1 cellular context compared by ENCODE assay signal in the genomic region with DNA sequence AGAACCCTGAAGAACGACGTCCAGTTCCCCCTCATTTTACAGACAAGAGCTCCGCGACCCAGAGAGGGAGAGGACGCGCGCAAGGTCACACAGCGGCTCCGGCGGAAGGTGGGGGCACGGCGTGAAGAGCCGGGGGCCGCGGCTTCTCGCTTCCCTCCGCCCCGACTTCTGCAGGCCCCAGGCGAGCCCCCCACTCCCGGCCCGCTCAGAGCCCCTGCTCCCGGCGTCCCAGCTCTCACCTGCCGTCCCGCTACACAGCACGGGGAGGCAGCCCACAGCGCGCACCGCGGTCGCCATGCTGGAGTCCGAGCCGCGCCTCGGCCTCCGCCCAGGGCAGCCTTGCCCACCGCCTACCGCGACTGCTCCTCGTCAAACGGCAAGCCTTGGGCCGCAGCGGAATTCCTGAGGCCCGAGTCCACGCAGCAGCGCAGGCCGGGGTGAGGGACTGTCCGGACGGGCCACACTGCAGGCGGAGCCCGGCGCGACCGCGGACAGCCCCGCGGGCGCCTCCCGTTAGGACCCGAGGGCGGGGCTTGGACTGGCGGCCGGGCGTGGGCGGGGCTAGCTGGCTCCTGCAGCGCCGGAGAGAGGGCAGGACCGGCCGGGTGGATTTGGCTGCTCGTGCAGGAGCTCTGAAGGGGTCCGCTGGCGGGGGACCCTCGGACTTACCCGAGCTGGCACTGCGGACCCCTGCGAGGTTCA.
TF ChIP-seq lines count a peak whose summit lies in the region.

A gene (minus strand): TSS at position 314 of the 702 bp plus-strand sequence. CDS start 17 bp downstream, at position 297.

TF ChIP-seq in HepG2, 621 proteins besides CTCF, POLR2A, EP300 and RAD21 (continued from another document and continues in another):
- TF ChIP-seq, protein P1, sequence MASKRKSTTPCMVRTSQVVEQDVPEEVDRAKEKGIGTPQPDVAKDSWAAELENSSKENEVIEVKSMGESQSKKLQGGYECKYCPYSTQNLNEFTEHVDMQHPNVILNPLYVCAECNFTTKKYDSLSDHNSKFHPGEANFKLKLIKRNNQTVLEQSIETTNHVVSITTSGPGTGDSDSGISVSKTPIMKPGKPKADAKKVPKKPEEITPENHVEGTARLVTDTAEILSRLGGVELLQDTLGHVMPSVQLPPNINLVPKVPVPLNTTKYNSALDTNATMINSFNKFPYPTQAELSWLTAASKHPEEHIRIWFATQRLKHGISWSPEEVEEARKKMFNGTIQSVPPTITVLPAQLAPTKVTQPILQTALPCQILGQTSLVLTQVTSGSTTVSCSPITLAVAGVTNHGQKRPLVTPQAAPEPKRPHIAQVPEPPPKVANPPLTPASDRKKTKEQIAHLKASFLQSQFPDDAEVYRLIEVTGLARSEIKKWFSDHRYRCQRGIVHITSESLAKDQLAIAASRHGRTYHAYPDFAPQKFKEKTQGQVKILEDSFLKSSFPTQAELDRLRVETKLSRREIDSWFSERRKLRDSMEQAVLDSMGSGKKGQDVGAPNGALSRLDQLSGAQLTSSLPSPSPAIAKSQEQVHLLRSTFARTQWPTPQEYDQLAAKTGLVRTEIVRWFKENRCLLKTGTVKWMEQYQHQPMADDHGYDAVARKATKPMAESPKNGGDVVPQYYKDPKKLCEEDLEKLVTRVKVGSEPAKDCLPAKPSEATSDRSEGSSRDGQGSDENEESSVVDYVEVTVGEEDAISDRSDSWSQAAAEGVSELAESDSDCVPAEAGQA (IDR thresholded peaks at IDR 0.05; ENCODE audit: low read depth): peak; percentile 84
- TF ChIP-seq, protein P1 (CRISPR knock-in tag; IDR thresholded peaks at IDR 0.05; ENCODE audit: borderline replicate concordance): 0 out of 2 replicates have a peak, but pooled peaks have one; percentile 70
- TF ChIP-seq, protein P2, sequence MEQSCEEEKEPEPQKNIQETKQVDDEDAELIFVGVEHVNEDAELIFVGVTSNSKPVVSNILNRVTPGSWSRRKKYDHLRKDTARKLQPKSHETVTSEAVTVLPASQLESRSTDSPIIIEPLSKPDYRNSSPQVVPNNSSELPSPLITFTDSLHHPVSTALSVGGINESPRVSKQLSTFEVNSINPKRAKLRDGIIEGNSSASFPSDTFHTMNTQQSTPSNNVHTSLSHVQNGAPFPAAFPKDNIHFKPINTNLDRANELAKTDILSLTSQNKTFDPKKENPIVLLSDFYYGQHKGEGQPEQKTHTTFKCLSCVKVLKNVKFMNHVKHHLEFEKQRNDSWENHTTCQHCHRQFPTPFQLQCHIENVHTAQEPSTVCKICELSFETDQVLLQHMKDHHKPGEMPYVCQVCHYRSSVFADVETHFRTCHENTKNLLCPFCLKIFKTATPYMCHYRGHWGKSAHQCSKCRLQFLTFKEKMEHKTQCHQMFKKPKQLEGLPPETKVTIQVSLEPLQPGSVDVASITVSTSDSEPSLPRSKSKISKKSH (CRISPR knock-in tag; IDR thresholded peaks at IDR 0.05; ENCODE audit: borderline replicate concordance): peak; percentile 92; the same call in 1 of the 2 replicates
- TF ChIP-seq, protein P3, sequence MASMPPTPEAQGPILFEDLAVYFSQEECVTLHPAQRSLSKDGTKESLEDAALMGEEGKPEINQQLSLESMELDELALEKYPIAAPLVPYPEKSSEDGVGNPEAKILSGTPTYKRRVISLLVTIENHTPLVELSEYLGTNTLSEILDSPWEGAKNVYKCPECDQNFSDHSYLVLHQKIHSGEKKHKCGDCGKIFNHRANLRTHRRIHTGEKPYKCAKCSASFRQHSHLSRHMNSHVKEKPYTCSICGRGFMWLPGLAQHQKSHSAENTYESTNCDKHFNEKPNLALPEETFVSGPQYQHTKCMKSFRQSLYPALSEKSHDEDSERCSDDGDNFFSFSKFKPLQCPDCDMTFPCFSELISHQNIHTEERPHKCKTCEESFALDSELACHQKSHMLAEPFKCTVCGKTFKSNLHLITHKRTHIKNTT (CRISPR knock-in tag; IDR thresholded peaks at IDR 0.05): no peak; the same call in 1 of the 2 replicates
- no peak for TF ChIP-seq ZNF3 (CRISPR knock-in tag; IDR thresholded peaks at IDR 0.05)
- TF ChIP-seq ZNF564 (CRISPR knock-in tag; IDR thresholded peaks at IDR 0.05): peak; percentile 77
- TF ChIP-seq MXI1 (IDR thresholded peaks at IDR 0.05; ENCODE audit: borderline replicate concordance, low read depth, low read length): no peak
- no peak for TF ChIP-seq RARG (CRISPR knock-in tag; IDR thresholded peaks at IDR 0.05; ENCODE audit: low read depth)
- no peak for TF ChIP-seq HNF4G (IDR thresholded peaks at IDR 0.05; ENCODE audit: borderline replicate concordance, low read depth, low read length)
- peak; percentile 70; the same call in 1 of the 2 replicates for TF ChIP-seq HNF4G (CRISPR knock-in tag; IDR thresholded peaks at IDR 0.05; ENCODE audit: borderline replicate concordance, low read depth)
- TF ChIP-seq MAFK (conservative IDR thresholded peaks at IDR 0.05 in 1 of 2, IDR thresholded peaks at IDR 0.05 in 1 of 2; ENCODE audit: low read length in 2 of 2): no peak
- TF ChIP-seq, protein P4, sequence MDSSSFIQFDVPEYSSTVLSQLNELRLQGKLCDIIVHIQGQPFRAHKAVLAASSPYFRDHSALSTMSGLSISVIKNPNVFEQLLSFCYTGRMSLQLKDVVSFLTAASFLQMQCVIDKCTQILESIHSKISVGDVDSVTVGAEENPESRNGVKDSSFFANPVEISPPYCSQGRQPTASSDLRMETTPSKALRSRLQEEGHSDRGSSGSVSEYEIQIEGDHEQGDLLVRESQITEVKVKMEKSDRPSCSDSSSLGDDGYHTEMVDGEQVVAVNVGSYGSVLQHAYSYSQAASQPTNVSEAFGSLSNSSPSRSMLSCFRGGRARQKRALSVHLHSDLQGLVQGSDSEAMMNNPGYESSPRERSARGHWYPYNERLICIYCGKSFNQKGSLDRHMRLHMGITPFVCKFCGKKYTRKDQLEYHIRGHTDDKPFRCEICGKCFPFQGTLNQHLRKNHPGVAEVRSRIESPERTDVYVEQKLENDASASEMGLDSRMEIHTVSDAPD (CRISPR knock-in tag; IDR thresholded peaks at IDR 0.05): peak; percentile 81
- TF ChIP-seq ZNF780A (CRISPR knock-in tag; IDR thresholded peaks at IDR 0.05): no peak; the same call in 1 of the 2 replicates
- peak; percentile 33 for TF ChIP-seq BCL6 (CRISPR knock-in tag; IDR thresholded peaks at IDR 0.05)
- TF ChIP-seq MZF1 (CRISPR knock-in tag; IDR thresholded peaks at IDR 0.05; ENCODE audit: borderline replicate concordance): no peak
- TF ChIP-seq, protein P5, sequence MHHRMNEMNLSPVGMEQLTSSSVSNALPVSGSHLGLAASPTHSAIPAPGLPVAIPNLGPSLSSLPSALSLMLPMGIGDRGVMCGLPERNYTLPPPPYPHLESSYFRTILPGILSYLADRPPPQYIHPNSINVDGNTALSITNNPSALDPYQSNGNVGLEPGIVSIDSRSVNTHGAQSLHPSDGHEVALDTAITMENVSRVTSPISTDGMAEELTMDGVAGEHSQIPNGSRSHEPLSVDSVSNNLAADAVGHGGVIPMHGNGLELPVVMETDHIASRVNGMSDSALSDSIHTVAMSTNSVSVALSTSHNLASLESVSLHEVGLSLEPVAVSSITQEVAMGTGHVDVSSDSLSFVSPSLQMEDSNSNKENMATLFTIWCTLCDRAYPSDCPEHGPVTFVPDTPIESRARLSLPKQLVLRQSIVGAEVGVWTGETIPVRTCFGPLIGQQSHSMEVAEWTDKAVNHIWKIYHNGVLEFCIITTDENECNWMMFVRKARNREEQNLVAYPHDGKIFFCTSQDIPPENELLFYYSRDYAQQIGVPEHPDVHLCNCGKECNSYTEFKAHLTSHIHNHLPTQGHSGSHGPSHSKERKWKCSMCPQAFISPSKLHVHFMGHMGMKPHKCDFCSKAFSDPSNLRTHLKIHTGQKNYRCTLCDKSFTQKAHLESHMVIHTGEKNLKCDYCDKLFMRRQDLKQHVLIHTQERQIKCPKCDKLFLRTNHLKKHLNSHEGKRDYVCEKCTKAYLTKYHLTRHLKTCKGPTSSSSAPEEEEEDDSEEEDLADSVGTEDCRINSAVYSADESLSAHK (CRISPR knock-in tag; IDR thresholded peaks at IDR 0.05; ENCODE audit: borderline replicate concordance): no peak
- TF ChIP-seq ZNF101 (CRISPR knock-in tag; IDR thresholded peaks at IDR 0.05; ENCODE audit: borderline replicate concordance, low read depth): peak; percentile 79; the same call in 1 of the 2 replicates
- TF ChIP-seq JDP2 (CRISPR knock-in tag; IDR thresholded peaks at IDR 0.05; ENCODE audit: borderline replicate concordance): no peak
- TF ChIP-seq EED (CRISPR knock-in tag; IDR thresholded peaks at IDR 0.05): 0 out of 2 replicates have a peak, but pooled peaks have one; percentile 74
- no peak for TF ChIP-seq ZNF337 (CRISPR knock-in tag; IDR thresholded peaks at IDR 0.05; ENCODE audit: borderline replicate concordance, low read depth)
- no peak for TF ChIP-seq HNRNPH1 (optimal IDR thresholded peaks at IDR 0.05; ENCODE audit: low read depth, low read length)
- no peak for TF ChIP-seq ZMYM2 (CRISPR knock-in tag; IDR thresholded peaks at IDR 0.05)
- peak; percentile 92; the same call in 1 of the 2 replicates for TF ChIP-seq ZNF724P (CRISPR knock-in tag; IDR thresholded peaks at IDR 0.05; ENCODE audit: borderline replicate concordance)
- TF ChIP-seq, protein P6, sequence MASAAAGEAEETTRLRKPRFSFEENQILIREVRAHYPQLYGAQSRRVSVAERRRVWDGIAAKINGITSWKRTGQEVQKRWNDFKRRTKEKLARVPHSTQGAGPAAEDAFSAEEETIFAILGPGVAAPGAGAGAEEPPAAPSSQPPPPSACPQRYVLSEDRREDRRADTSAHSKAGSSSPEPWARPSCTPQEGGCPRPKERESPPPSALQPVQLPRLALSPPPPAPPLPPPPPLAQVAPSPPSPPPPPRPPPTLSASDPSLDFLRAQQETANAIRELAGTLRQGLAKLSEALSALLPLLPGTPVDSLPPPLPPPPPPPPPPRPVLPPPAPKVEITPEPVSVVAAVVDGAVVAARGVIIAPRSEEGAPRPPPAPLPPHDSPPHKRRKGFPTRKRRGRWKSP (CRISPR knock-in tag; IDR thresholded peaks at IDR 0.05): 0 out of 2 replicates have a peak, but pooled peaks have one; percentile 48
- TF ChIP-seq SCMH1 (CRISPR knock-in tag; IDR thresholded peaks at IDR 0.05; ENCODE audit: borderline replicate concordance): no peak
- TF ChIP-seq, protein P7, sequence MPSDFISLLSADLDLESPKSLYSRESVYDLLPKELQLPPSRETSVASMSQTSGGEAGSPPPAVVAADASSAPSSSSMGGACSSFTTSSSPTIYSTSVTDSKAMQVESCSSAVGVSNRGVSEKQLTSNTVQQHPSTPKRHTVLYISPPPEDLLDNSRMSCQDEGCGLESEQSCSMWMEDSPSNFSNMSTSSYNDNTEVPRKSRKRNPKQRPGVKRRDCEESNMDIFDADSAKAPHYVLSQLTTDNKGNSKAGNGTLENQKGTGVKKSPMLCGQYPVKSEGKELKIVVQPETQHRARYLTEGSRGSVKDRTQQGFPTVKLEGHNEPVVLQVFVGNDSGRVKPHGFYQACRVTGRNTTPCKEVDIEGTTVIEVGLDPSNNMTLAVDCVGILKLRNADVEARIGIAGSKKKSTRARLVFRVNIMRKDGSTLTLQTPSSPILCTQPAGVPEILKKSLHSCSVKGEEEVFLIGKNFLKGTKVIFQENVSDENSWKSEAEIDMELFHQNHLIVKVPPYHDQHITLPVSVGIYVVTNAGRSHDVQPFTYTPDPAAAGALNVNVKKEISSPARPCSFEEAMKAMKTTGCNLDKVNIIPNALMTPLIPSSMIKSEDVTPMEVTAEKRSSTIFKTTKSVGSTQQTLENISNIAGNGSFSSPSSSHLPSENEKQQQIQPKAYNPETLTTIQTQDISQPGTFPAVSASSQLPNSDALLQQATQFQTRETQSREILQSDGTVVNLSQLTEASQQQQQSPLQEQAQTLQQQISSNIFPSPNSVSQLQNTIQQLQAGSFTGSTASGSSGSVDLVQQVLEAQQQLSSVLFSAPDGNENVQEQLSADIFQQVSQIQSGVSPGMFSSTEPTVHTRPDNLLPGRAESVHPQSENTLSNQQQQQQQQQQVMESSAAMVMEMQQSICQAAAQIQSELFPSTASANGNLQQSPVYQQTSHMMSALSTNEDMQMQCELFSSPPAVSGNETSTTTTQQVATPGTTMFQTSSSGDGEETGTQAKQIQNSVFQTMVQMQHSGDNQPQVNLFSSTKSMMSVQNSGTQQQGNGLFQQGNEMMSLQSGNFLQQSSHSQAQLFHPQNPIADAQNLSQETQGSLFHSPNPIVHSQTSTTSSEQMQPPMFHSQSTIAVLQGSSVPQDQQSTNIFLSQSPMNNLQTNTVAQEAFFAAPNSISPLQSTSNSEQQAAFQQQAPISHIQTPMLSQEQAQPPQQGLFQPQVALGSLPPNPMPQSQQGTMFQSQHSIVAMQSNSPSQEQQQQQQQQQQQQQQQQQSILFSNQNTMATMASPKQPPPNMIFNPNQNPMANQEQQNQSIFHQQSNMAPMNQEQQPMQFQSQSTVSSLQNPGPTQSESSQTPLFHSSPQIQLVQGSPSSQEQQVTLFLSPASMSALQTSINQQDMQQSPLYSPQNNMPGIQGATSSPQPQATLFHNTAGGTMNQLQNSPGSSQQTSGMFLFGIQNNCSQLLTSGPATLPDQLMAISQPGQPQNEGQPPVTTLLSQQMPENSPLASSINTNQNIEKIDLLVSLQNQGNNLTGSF (CRISPR knock-in tag; IDR thresholded peaks at IDR 0.05): peak; percentile 65; the same call in 1 of the 2 replicates
- peak; percentile 90 for TF ChIP-seq THAP11 (CRISPR knock-in tag; IDR thresholded peaks at IDR 0.05)
- no peak for TF ChIP-seq NFE2 (CRISPR knock-in tag; IDR thresholded peaks at IDR 0.05)
- TF ChIP-seq, protein P8, sequence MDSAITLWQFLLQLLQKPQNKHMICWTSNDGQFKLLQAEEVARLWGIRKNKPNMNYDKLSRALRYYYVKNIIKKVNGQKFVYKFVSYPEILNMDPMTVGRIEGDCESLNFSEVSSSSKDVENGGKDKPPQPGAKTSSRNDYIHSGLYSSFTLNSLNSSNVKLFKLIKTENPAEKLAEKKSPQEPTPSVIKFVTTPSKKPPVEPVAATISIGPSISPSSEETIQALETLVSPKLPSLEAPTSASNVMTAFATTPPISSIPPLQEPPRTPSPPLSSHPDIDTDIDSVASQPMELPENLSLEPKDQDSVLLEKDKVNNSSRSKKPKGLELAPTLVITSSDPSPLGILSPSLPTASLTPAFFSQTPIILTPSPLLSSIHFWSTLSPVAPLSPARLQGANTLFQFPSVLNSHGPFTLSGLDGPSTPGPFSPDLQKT (CRISPR knock-in tag; IDR thresholded peaks at IDR 0.05; ENCODE audit: borderline replicate concordance): no peak
- TF ChIP-seq ZNF253 (CRISPR knock-in tag; IDR thresholded peaks at IDR 0.05; ENCODE audit: borderline replicate concordance): peak; percentile 79
- TF ChIP-seq ZNF263 (CRISPR knock-in tag; IDR thresholded peaks at IDR 0.05): peak; percentile 63; the same call in 1 of the 2 replicates
- 0 out of 2 replicates have a peak, but pooled peaks have one; percentile 43 for TF ChIP-seq ZNF567 (CRISPR knock-in tag; IDR thresholded peaks at IDR 0.05; ENCODE audit: borderline replicate concordance)
- TF ChIP-seq ZNF143 (CRISPR knock-in tag; IDR thresholded peaks at IDR 0.05): peak; percentile 33; the same call in 1 of the 2 replicates
